22 cellular contexts compared by ENCODE assay signal in genomic region chr18:8503287-8503686, GRCh38.
DNase-seq lines count a peak whose midpoint lies in the region; ATAC-seq, FAIRE-seq and TF ChIP-seq lines count a peak whose summit lies in the region.
"Had no signal": no experiment of that assay in that cellular context is flagged by ENCODE, and none has a peak within 500 bp of the region (broad histone marks: within the 10 kb centered on the region; RNA-seq: fewer than 3 reads in every experiment).

No MANE protein-coding gene starts in this region.

- H3K9me2 ChIP-seq in PC-3 (replicated peaks; ENCODE audit: low read length): no peaks in the 10 kb centered on the region

- H2AFZ ChIP-seq in PC-3 (ENCODE audit: low read length): no peak overlapping the region
- H2AFZ ChIP-seq: GM23338 had no signal

- DNase-seq in NCI-H1694 treated with DMSO at 0.1 percent for 48 hours (lab: John Stamatoyannopoulos, UW): peak; percentile 79
- peak; percentile 73 for DNase-seq in NCI-H446 treated with DMSO at 0.1 percent for 48 hours (lab: John Stamatoyannopoulos, UW)
- DNase-seq in epithelial cell of esophagus (ENCODE audit: low read depth): peak; percentile 30
- no peak for DNase-seq in GM12892 (ENCODE audit: insufficient read length)
- no peak for DNase-seq in PC-3
- DNase-seq in Calu3: no peak
- no peak for DNase-seq in SJCRH30
- DNase-seq: DMS79, Karpas-422, NCI-H187, NCI-H774, T-helper 1 cell had no signal

- H3K27me3 ChIP-seq in PC-3 (ENCODE audit: low read length): no peaks in the 10 kb centered on the region
- H3K27me3 ChIP-seq in SJCRH30: no peaks in the 10 kb centered on the region

- no peak overlapping the region for H3K27ac Mint-ChIP-seq in Calu3 (ENCODE audit: unreplicated experiment)
- H3K27ac Mint-ChIP-seq: B cell, CD14-positive monocyte, GM23338, IgD-negative memory B cell had no signal

- peaks cover 64% of the 10 kb centered on the region for H3K27me3 Mint-ChIP-seq in Calu3 (ENCODE audit: unreplicated experiment)

- no peak overlapping the region for H3K27ac ChIP-seq in HEK293 (ENCODE audit: extremely low read depth, low read depth, low read length)
- H3K27ac ChIP-seq in PC-3 (ENCODE audit: low read length): no peak overlapping the region
- H3K27ac ChIP-seq in SJCRH30: no peak overlapping the region
- H3K27ac ChIP-seq: SJSA1 had no signal

- peaks cover 6% of the 10 kb centered on the region for H3K4me1 Mint-ChIP-seq in Calu3 (ENCODE audit: low read depth, unreplicated experiment)
- H3K4me1 Mint-ChIP-seq: B cell, CD14-positive monocyte, IgD-negative memory B cell had no signal

- H3K36me3 ChIP-seq in HEK293 (ENCODE audit: control insufficient read depth in 2 of 2, insufficient read depth in 1 of 2, low read length in 2 of 2) (no peaks in the 10 kb centered on the region), PC-3 (ENCODE audit: low read depth, low read length) (no peaks in the 10 kb centered on the region), SJCRH30 (no peaks in the 10 kb centered on the region)
- H3K36me3 ChIP-seq: HAP-1, SJSA1 had no signal

- CTCF ChIA-PET in HEK293 (lab: Yijun Ruan, JAX): no interaction called here
- CTCF ChIA-PET in PC-3 (lab: Charles Lee): no interaction called here
- CTCF ChIA-PET in Calu3 (lab: Charles Lee): no interaction called here

- no peak overlapping the region for H3K4me3 ChIP-seq in HEK293 (ENCODE audit: low read depth, low read length)
- no peak overlapping the region for H3K4me3 ChIP-seq in epithelial cell of esophagus (ENCODE audit: low read length)
- H3K4me3 ChIP-seq in PC-3 (ENCODE audit: low read length): no peak overlapping the region
- no peak overlapping the region for H3K4me3 ChIP-seq in SJCRH30
- H3K4me3 ChIP-seq: GM23338, HAP-1, SJSA1 had no signal

- no peak for TF ChIP-seq CTCF in HEK293 (tag by site-specific recombination; IDR thresholded peaks at IDR 0.05)
- no peak for TF ChIP-seq CTCF in epithelial cell of esophagus (IDR thresholded peaks at IDR 0.05; ENCODE audit: insufficient read depth, low read depth, low read length, missing control alignments)
- no peak for TF ChIP-seq CTCF in PC-3 (conservative IDR thresholded peaks at IDR 0.05; ENCODE audit: low read depth, low read length)
- no peak for TF ChIP-seq CTCF in Calu3 (IDR thresholded peaks at IDR 0.05; ENCODE audit: unreplicated experiment)

- intact Hi-C loops in PC-3 (cut with micrococcal nuclease): loop anchor here (10.0 kb wide), 1 partner anchor 58 kb away; no protein-coding TSS in a partner anchor
- intact Hi-C loops in Calu3 (cut with micrococcal nuclease; ENCODE audit: unreplicated experiment): no loop called here

- H4K20me1 ChIP-seq in PC-3 (ENCODE audit: low read length): no peaks in the 10 kb centered on the region

- H3K9me3 Mint-ChIP-seq in Calu3 (ENCODE audit: low read depth, unreplicated experiment): no peaks in the 10 kb centered on the region

- H3K79me2 ChIP-seq in PC-3 (ENCODE audit: low read length): no peaks in the 10 kb centered on the region

- no peaks in the 10 kb centered on the region for H3K36me3 Mint-ChIP-seq in Calu3 (ENCODE audit: insufficient read depth, unreplicated experiment)
- H3K36me3 Mint-ChIP-seq: CD14-positive monocyte, IgD-negative memory B cell had no signal

- H3F3A ChIP-seq in PC-3 (ENCODE audit: low read length, unreplicated experiment): no peaks in the 10 kb centered on the region

- POLR2A ChIA-PET in HEK293 (lab: Yijun Ruan, JAX) (no interaction called here), PC-3 (lab: Charles Lee; ENCODE audit: unreplicated experiment) (no interaction called here)

- no peak for FAIRE-seq in GM12892 (lab: Jason Lieb, UNC)
- FAIRE-seq: A204.1, D721Med, RCC 7860 had no signal

- H3K4me1 ChIP-seq in HEK293 (ENCODE audit: control insufficient read depth, insufficient read depth, low read length) (no peaks in the 10 kb centered on the region), PC-3 (ENCODE audit: insufficient read depth, low read length) (peaks cover 11% of the 10 kb centered on the region), SJCRH30 (no peaks in the 10 kb centered on the region)
- H3K4me1 ChIP-seq: HAP-1, SJSA1 had no signal

- no peak for ATAC-seq in PC-3
- ATAC-seq: GM23338 had no signal

- H3K9ac ChIP-seq in PC-3 (ENCODE audit: low read length): no peak overlapping the region

- BruUV-seq in PC-3 (replicated peaks; lab: Mats Ljungman, UMichigan) (no TSS peak), Calu3 (replicated peaks; lab: Mats Ljungman, UMichigan) (no TSS peak)

- H3K9me3 ChIP-seq in HEK293 (ENCODE audit: control insufficient read depth, insufficient read depth, low read depth, low read length) (no peaks in the 10 kb centered on the region), PC-3 (ENCODE audit: low read length) (no peaks in the 10 kb centered on the region), SJCRH30 (replicated peaks) (no peaks in the 10 kb centered on the region)
- H3K9me3 ChIP-seq: HAP-1, SJSA1 had no signal

- H3K4me2 ChIP-seq in PC-3 (ENCODE audit: low read length): no peak overlapping the region
- H3K4me2 ChIP-seq: GM23338 had no signal

- no peak overlapping the region for H3K4me3 Mint-ChIP-seq in Calu3 (ENCODE audit: low read depth, unreplicated experiment)
- H3K4me3 Mint-ChIP-seq: B cell, CD14-positive monocyte, GM23338, IgD-negative memory B cell had no signal

- no peak for TF ChIP-seq POLR2A in GM12892 (IDR thresholded peaks at IDR 0.05; ENCODE audit: low read depth, low read length)

TF ChIP-seq in HEK293, 187 proteins besides CTCF, POLR2A, EP300 and RAD21:
- TF ChIP-seq ZNF776 (tag by site-specific recombination; IDR thresholded peaks at IDR 0.05; ENCODE audit: borderline replicate concordance) (no peak), PRDM1 (tag by site-specific recombination; IDR thresholded peaks at IDR 0.05) (no peak), ZSCAN4 (tag by site-specific recombination; IDR thresholded peaks at IDR 0.05) (no peak), HOXA7 (CRISPR knock-in tag; IDR thresholded peaks at IDR 0.05; ENCODE audit: borderline replicate concordance) (no peak), ZNF560 (tag by site-specific recombination; IDR thresholded peaks at IDR 0.05; ENCODE audit: borderline replicate concordance) (no peak), PRDM6 (tag by site-specific recombination; IDR thresholded peaks at IDR 0.05) (0 out of 2 replicates have a peak, but pooled peaks have one; percentile 21)

Comparison
In these comparisons a context has a peak if more than half of its experiments do, and no peak if none do; other contexts are left out.
1. DNase-seq: peak in NCI-H1694 treated with DMSO at 0.1 percent for 48 hours (single experiment), NCI-H446 treated with DMSO at 0.1 percent for 48 hours (single experiment) and epithelial cell of esophagus (single experiment); none in GM12892 (single experiment), PC-3 (single experiment), Calu3 (single experiment) and SJCRH30 (0 of 2).